18 cellular contexts compared by ENCODE assay signal in the genomic region with DNA sequence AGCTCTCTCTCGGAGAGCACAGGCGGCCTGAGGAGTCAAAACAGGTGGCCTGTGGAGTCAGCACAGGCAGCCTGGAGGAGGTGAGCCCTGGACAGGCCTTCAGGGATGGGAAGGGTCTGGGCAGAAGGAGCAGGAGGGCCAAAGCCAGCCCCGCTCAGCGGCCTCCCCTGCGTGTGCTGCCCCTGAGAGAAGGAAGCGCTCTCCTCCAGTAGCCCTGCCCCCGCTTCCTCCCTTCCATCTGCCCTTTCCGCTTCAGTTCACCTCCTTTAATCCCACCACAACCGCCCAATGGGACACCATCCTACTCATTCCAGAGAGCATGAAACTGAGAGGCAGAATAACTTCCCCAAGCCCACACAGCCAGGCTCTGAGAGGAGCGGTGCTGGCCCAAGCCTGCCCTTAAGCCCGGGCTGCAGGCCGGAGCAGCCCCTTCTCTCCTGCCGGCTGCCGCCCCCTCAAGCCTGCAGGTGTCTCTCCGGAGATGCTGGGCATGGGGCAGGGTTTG. TPM values are rescaled to one million over a fixed set of nuclear protein-coding genes. Genes with fewer than 3 reads are reported as not detected.
DNase-seq lines count a peak whose midpoint lies in the region; FAIRE-seq and TF ChIP-seq lines count a peak whose summit lies in the region.
"Had no signal": no experiment of that assay in that cellular context is flagged by ENCODE, and none has a peak within 500 bp of the region (broad histone marks: within the 10 kb centered on the region; RNA-seq: fewer than 3 reads in every experiment).

No MANE protein-coding gene starts in this region.

- H3K79me2 ChIP-seq in astrocyte (ENCODE audit: insufficient read depth, low read length): no peaks in the 10 kb centered on the region

- peaks cover 16% of the 10 kb centered on the region for H3K27me3 Mint-ChIP-seq in astrocyte (ENCODE audit: low read depth, unreplicated experiment)
- no peaks in the 10 kb centered on the region for H3K27me3 Mint-ChIP-seq in activated T-helper 2 cell treated with anti-CD3 and anti-CD28 coated beads, Interferon-gamma antibody, Interleukin-2, Interleukin-4, amounts not matched to agents 10 μg/mL and 5 μg/mL and 100 μg/mL, durations not matched to agents 14 hours and 24 hours and 36 hours (ENCODE audit: low read depth)

- peaks cover 29% of the 10 kb centered on the region for H3K4me1 Mint-ChIP-seq in astrocyte (ENCODE audit: low read depth, unreplicated experiment)
- no peaks in the 10 kb centered on the region for H3K4me1 Mint-ChIP-seq in activated T-helper 2 cell treated with anti-CD3 and anti-CD28 coated beads, Interferon-gamma antibody, Interleukin-2, Interleukin-4, amounts not matched to agents 10 μg/mL and 5 μg/mL and 100 μg/mL, durations not matched to agents 14 hours and 24 hours and 36 hours (ENCODE audit: low read depth)
- H3K4me1 Mint-ChIP-seq: activated naive CD4-positive, alpha-beta T cell treated with anti-CD3 and anti-CD28 coated beads, Interleukin-2, amount 50 U/mL, for 24 hours had no signal

- H2AFZ ChIP-seq in astrocyte (ENCODE audit: low read depth, low read length): peak overlapping the region; percentile 0

- peak; percentile 4 for DNase-seq in NCI-H2171 treated with DMSO at 0.1 percent for 48 hours (lab: John Stamatoyannopoulos, UW)
- DNase-seq in NCI-H2171 (lab: John Stamatoyannopoulos, UW): no peak
- peak; percentile 26 for DNase-seq in astrocyte (ENCODE audit: low read depth)
- peak; percentile 15 for DNase-seq in kidney tubule cell (ENCODE audit: low spot score)
- DNase-seq in urothelium cell line (ENCODE audit: low spot score): no peak
- no peak for DNase-seq in effector memory CD4-positive, alpha-beta T cell
- DNase-seq in activated T-helper 2 cell treated with anti-CD3 and anti-CD28 coated beads, Interferon-gamma antibody, Interleukin-2, Interleukin-4, amounts not matched to agents 10 μg/mL and 5 μg/mL and 100 μg/mL, durations not matched to agents 14 hours and 24 hours and 36 hours (ENCODE audit: low spot score): no peak
- DNase-seq in cortex of kidney (lab: John Stamatoyannopoulos, UW): no peak
- DNase-seq: 8988T, Caco-2, caudate nucleus, left ventricle myocardium inferior, NCI-H2107, small intestine had no signal

- intact Hi-C loops in activated T-helper 2 cell treated with anti-CD3 and anti-CD28 coated beads, Interferon-gamma antibody, Interleukin-2, Interleukin-4, amounts not matched to agents 10 μg/mL and 5 μg/mL and 100 μg/mL, durations not matched to agents 14 hours and 24 hours and 36 hours (cut with micrococcal nuclease): no loop called here

- H3K27ac Mint-ChIP-seq in astrocyte (ENCODE audit: unreplicated experiment): no peak overlapping the region
- H3K27ac Mint-ChIP-seq in activated T-helper 2 cell treated with anti-CD3 and anti-CD28 coated beads, Interferon-gamma antibody, Interleukin-2, Interleukin-4, amounts not matched to agents 10 μg/mL and 5 μg/mL and 100 μg/mL, durations not matched to agents 14 hours and 24 hours and 36 hours: no peak overlapping the region
- H3K27ac Mint-ChIP-seq: activated naive CD4-positive, alpha-beta T cell treated with anti-CD3 and anti-CD28 coated beads, Interleukin-2, amount 50 U/mL, for 24 hours had no signal

- no peaks in the 10 kb centered on the region for H3K27me3 ChIP-seq in astrocyte (ENCODE audit: insufficient read depth, low read length)
- H3K27me3 ChIP-seq in effector memory CD4-positive, alpha-beta T cell (replicated peaks; ENCODE audit: control insufficient read depth, insufficient read depth, low read length, poor library complexity, severe bottlenecking): no peaks in the 10 kb centered on the region
- H3K27me3 ChIP-seq: MG63, neutrophil had no signal

- no peak overlapping the region for H3K4me3 Mint-ChIP-seq in astrocyte (ENCODE audit: unreplicated experiment)
- H3K4me3 Mint-ChIP-seq in activated T-helper 2 cell treated with anti-CD3 and anti-CD28 coated beads, Interferon-gamma antibody, Interleukin-2, Interleukin-4, amounts not matched to agents 10 μg/mL and 5 μg/mL and 100 μg/mL, durations not matched to agents 14 hours and 24 hours and 36 hours (ENCODE audit: low read depth): no peak overlapping the region
- H3K4me3 Mint-ChIP-seq: activated naive CD4-positive, alpha-beta T cell treated with anti-CD3 and anti-CD28 coated beads, Interleukin-2, amount 50 U/mL, for 24 hours had no signal

- FAIRE-seq in astrocyte (lab: Jason Lieb, UNC) (no peak), urothelium cell line (lab: Jason Lieb, UNC) (peak; percentile 46)
- FAIRE-seq: small intestine had no signal

- peaks cover 21% of the 10 kb centered on the region for H3K4me1 ChIP-seq in astrocyte (ENCODE audit: insufficient read depth, low read length)
- H3K4me1 ChIP-seq in effector memory CD4-positive, alpha-beta T cell (ENCODE audit: control insufficient read depth, insufficient read depth, low read length, poor library complexity, severe bottlenecking): no peaks in the 10 kb centered on the region
- H3K4me1 ChIP-seq: Caco-2 had no signal

- no peaks in the 10 kb centered on the region for H4K20me1 ChIP-seq in astrocyte (ENCODE audit: insufficient read depth, low read length)

- no peak overlapping the region for H3K9ac ChIP-seq in astrocyte (ENCODE audit: low read length)

- no peaks in the 10 kb centered on the region for H3K9me3 Mint-ChIP-seq in astrocyte (ENCODE audit: unreplicated experiment)
- H3K9me3 Mint-ChIP-seq in activated T-helper 2 cell treated with anti-CD3 and anti-CD28 coated beads, Interferon-gamma antibody, Interleukin-2, Interleukin-4, amounts not matched to agents 10 μg/mL and 5 μg/mL and 100 μg/mL, durations not matched to agents 14 hours and 24 hours and 36 hours: no peaks in the 10 kb centered on the region
- H3K9me3 Mint-ChIP-seq: activated naive CD4-positive, alpha-beta T cell treated with anti-CD3 and anti-CD28 coated beads, Interleukin-2, amount 50 U/mL, for 24 hours had no signal

- H3K27ac ChIP-seq in astrocyte (ENCODE audit: low read depth, low read length): no peak overlapping the region
- no peak overlapping the region for H3K27ac ChIP-seq in effector memory CD4-positive, alpha-beta T cell (ENCODE audit: insufficient read depth, low read length, poor library complexity, severe bottlenecking)
- H3K27ac ChIP-seq: HL-60, neutrophil had no signal

- H3K4me3 ChIP-seq in astrocyte (ENCODE audit: insufficient read depth, low read depth, low read length): no peak overlapping the region
- no peak overlapping the region for H3K4me3 ChIP-seq in effector memory CD4-positive, alpha-beta T cell (ENCODE audit: insufficient read depth, low read depth, low read length, poor library complexity, severe bottlenecking)
- H3K4me3 ChIP-seq: MG63 had no signal

- TF ChIP-seq CTCF in astrocyte (IDR thresholded peaks at IDR 0.05; ENCODE audit: insufficient read depth, low read depth, low read length): no peak

- H3K9me3 ChIP-seq in astrocyte (ENCODE audit: insufficient read depth, low read depth, low read length): no peaks in the 10 kb centered on the region
- H3K9me3 ChIP-seq in effector memory CD4-positive, alpha-beta T cell (ENCODE audit: control insufficient read depth, low read length): no peaks in the 10 kb centered on the region
- H3K9me3 ChIP-seq: Caco-2, left ventricle myocardium inferior, MG63, neutrophil had no signal

- no peaks in the 10 kb centered on the region for H3K36me3 ChIP-seq in astrocyte (ENCODE audit: insufficient read depth, low read length)
- H3K36me3 ChIP-seq in effector memory CD4-positive, alpha-beta T cell (ENCODE audit: control insufficient read depth, insufficient read depth, low read length): no peaks in the 10 kb centered on the region
- H3K36me3 ChIP-seq: left ventricle myocardium inferior, MG63, neutrophil had no signal

- H3K36me3 Mint-ChIP-seq in astrocyte (ENCODE audit: low read depth, unreplicated experiment): no peaks in the 10 kb centered on the region
- no peaks in the 10 kb centered on the region for H3K36me3 Mint-ChIP-seq in activated T-helper 2 cell treated with anti-CD3 and anti-CD28 coated beads, Interferon-gamma antibody, Interleukin-2, Interleukin-4, amounts not matched to agents 10 μg/mL and 5 μg/mL and 100 μg/mL, durations not matched to agents 14 hours and 24 hours and 36 hours (ENCODE audit: low read depth)
- H3K36me3 Mint-ChIP-seq: activated naive CD4-positive, alpha-beta T cell treated with anti-CD3 and anti-CD28 coated beads, Interleukin-2, amount 50 U/mL, for 24 hours had no signal

- H3K4me2 ChIP-seq in astrocyte (ENCODE audit: low read length): peak overlapping the region; percentile 50

RNA-seq across cellular contexts. Expression of a gene that starts 3.2 kb away (rescaled TPM):
- total RNA-seq in astrocyte: not detected in 2 replicates
- total RNA-seq in activated T-helper 2 cell treated with anti-CD3 and anti-CD28 coated beads, Interferon-gamma antibody, Interleukin-2, Interleukin-4, amounts not matched to agents 10 μg/mL and 5 μg/mL and 100 μg/mL, durations not matched to agents 14 hours and 24 hours and 36 hours: not detected in 2 replicates
- total RNA-seq: Caco-2, left ventricle myocardium inferior had no signal

Comparison
In these comparisons a context has a peak if more than half of its experiments do, and no peak if none do; other contexts are left out.
1. DNase-seq: peak in NCI-H2171 treated with DMSO at 0.1 percent for 48 hours (single experiment), astrocyte (single experiment) and kidney tubule cell (single experiment); none in NCI-H2171 (single experiment), urothelium cell line (single experiment), effector memory CD4-positive, alpha-beta T cell (0 of 3), activated T-helper 2 cell treated with anti-CD3 and anti-CD28 coated beads, Interferon-gamma antibody, Interleukin-2, Interleukin-4, amounts not matched to agents 10 μg/mL and 5 μg/mL and 100 μg/mL, durations not matched to agents 14 hours and 24 hours and 36 hours (single experiment) and cortex of kidney (single experiment).